ENCODE assay signal across 15 cellular contexts in genomic region chrX:43176686-43177085, GRCh38.
"Had no signal": no experiment of that assay in that cellular context is flagged by ENCODE, and none has a peak within 500 bp of the region (broad histone marks: within the 10 kb centered on the region; RNA-seq: fewer than 3 reads in every experiment).

No MANE protein-coding gene starts in this region.

- H3K36me3 ChIP-seq: gastrocnemius medialis, heart left ventricle, ovary, thoracic aorta, upper lobe of right lung had no signal

- H3K9me3 ChIP-seq: body of pancreas, gastrocnemius medialis, heart left ventricle, ovary, thoracic aorta, upper lobe of right lung had no signal

- FAIRE-seq: endothelial cell of umbilical vein had no signal

- H3K4me3 ChIP-seq: body of pancreas, gastrocnemius medialis, heart left ventricle, ovary, thoracic aorta, upper lobe of right lung had no signal

- DNase-seq: activated CD4-positive, alpha-beta T cell treated with anti-CD3 and anti-CD28 coated beads, Interleukin-2, amount 10 ng/mL, durations not matched to agents 7 days and 5 days; activated CD8-positive, alpha-beta memory T cell treated with anti-CD3 and anti-CD28 coated beads for 24 hours; activated naive CD8-positive, alpha-beta T cell treated with anti-CD3 and anti-CD28 coated beads for 36 hours; body of pancreas; cortex of kidney; effector CD8-positive, alpha-beta T cell; gastrocnemius medialis; heart left ventricle; ovary; stimulated activated CD4-positive, alpha-beta T cell treated with anti-CD3 and anti-CD28 coated beads, Interleukin-12 subunit alpha, Interleukin-12 subunit beta, amount 100 ng/mL, for 4 hours; stimulated activated CD4-positive, alpha-beta T cell treated with anti-CD3 and anti-CD28 coated beads, Interleukin-2, amount 100 ng/mL, for 24 hours; upper lobe of right lung had no signal

- H3K27me3 ChIP-seq: body of pancreas, gastrocnemius medialis, ovary, upper lobe of right lung had no signal

- ATAC-seq: body of pancreas; gastrocnemius medialis; heart left ventricle; stimulated activated effector memory CD8-positive, alpha-beta T cell treated with anti-CD3 and anti-CD28 coated beads, Interleukin-12 subunit alpha, Interleukin-12 subunit beta, amount 100 ng/mL, for 72 hours; upper lobe of right lung had no signal

- H3K27ac ChIP-seq: body of pancreas, gastrocnemius medialis, heart left ventricle, ovary, thoracic aorta, upper lobe of right lung had no signal

- H3K4me1 ChIP-seq: body of pancreas, gastrocnemius medialis, heart left ventricle, upper lobe of right lung had no signal
